1 cellular context compared by ENCODE assay signal in genomic region chr1:16138772-16139221, GRCh38.
A peak's percentile ranks its signal among the peaks of the same experiment; 100 is the strongest.
TF ChIP-seq lines count a peak whose summit lies in the region.

No MANE protein-coding gene starts in this region.

TF ChIP-seq in HepG2, 621 proteins besides CTCF, POLR2A, EP300 and RAD21:
- TF ChIP-seq, protein P1, sequence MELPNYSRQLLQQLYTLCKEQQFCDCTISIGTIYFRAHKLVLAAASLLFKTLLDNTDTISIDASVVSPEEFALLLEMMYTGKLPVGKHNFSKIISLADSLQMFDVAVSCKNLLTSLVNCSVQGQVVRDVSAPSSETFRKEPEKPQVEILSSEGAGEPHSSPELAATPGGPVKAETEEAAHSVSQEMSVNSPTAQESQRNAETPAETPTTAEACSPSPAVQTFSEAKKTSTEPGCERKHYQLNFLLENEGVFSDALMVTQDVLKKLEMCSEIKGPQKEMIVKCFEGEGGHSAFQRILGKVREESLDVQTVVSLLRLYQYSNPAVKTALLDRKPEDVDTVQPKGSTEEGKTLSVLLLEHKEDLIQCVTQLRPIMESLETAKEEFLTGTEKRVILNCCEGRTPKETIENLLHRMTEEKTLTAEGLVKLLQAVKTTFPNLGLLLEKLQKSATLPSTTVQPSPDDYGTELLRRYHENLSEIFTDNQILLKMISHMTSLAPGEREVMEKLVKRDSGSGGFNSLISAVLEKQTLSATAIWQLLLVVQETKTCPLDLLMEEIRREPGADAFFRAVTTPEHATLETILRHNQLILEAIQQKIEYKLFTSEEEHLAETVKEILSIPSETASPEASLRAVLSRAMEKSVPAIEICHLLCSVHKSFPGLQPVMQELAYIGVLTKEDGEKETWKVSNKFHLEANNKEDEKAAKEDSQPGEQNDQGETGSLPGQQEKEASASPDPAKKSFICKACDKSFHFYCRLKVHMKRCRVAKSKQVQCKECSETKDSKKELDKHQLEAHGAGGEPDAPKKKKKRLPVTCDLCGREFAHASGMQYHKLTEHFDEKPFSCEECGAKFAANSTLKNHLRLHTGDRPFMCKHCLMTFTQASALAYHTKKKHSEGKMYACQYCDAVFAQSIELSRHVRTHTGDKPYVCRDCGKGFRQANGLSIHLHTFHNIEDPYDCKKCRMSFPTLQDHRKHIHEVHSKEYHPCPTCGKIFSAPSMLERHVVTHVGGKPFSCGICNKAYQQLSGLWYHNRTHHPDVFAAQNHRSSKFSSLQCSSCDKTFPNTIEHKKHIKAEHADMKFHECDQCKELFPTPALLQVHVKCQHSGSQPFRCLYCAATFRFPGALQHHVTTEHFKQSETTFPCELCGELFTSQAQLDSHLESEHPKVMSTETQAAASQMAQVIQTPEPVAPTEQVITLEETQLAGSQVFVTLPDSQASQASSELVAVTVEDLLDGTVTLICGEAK (IDR thresholded peaks at IDR 0.05), result no peak
- TF ChIP-seq, protein P1 (CRISPR knock-in tag; IDR thresholded peaks at IDR 0.05), result no peak
- no peak for TF ChIP-seq ZNF30 (CRISPR knock-in tag; IDR thresholded peaks at IDR 0.05)
- TF ChIP-seq POLR2AphosphoS2 (IDR thresholded peaks at IDR 0.05; ENCODE audit: low read depth, low read length), result 0 out of 2 replicates have a peak, but pooled peaks have one; percentile 15
- TF ChIP-seq AGO2 (optimal IDR thresholded peaks at IDR 0.05; ENCODE audit: low read depth, low read length), result peak; percentile 72
- TF ChIP-seq POLR2G (IDR thresholded peaks at IDR 0.05; ENCODE audit: low read depth, low read length), result peak; percentile 12; the same call in 1 of the 2 replicates
- TF ChIP-seq, protein P2, sequence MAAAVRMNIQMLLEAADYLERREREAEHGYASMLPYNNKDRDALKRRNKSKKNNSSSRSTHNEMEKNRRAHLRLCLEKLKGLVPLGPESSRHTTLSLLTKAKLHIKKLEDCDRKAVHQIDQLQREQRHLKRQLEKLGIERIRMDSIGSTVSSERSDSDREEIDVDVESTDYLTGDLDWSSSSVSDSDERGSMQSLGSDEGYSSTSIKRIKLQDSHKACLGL (CRISPR knock-in tag; IDR thresholded peaks at IDR 0.05), result no peak
- TF ChIP-seq, protein P3, sequence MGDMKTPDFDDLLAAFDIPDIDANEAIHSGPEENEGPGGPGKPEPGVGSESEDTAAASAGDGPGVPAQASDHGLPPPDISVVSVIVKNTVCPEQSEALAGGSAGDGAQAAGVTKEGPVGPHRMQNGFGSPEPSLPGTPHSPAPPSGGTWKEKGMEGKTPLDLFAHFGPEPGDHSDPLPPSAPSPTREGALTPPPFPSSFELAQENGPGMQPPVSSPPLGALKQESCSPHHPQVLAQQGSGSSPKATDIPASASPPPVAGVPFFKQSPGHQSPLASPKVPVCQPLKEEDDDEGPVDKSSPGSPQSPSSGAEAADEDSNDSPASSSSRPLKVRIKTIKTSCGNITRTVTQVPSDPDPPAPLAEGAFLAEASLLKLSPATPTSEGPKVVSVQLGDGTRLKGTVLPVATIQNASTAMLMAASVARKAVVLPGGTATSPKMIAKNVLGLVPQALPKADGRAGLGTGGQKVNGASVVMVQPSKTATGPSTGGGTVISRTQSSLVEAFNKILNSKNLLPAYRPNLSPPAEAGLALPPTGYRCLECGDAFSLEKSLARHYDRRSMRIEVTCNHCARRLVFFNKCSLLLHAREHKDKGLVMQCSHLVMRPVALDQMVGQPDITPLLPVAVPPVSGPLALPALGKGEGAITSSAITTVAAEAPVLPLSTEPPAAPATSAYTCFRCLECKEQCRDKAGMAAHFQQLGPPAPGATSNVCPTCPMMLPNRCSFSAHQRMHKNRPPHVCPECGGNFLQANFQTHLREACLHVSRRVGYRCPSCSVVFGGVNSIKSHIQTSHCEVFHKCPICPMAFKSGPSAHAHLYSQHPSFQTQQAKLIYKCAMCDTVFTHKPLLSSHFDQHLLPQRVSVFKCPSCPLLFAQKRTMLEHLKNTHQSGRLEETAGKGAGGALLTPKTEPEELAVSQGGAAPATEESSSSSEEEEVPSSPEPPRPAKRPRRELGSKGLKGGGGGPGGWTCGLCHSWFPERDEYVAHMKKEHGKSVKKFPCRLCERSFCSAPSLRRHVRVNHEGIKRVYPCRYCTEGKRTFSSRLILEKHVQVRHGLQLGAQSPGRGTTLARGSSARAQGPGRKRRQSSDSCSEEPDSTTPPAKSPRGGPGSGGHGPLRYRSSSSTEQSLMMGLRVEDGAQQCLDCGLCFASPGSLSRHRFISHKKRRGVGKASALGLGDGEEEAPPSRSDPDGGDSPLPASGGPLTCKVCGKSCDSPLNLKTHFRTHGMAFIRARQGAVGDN (CRISPR knock-in tag; IDR thresholded peaks at IDR 0.05), result peak; percentile 42
